Comparison of ENCODE assay signal across 25 cellular contexts in the genomic region with DNA sequence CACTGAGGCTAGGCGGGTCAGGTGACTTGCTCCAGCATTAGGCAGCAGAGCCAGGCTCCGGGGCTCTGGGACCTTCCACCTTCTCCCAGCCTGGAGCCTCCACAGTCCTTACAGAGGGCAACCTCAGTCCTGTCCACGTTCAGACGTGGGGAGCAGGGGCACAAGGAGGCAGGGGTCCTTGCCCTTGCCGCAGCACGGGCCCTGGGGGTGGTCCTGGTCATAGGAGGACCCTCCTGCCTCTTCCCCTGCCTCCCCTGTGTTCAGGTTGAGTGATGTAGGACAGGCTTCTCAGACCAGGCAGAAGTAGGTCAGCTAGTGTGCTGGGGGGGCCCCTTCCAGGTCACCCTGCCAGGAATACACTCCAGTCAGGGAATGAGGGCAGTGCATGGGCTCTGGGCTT. TPM values are rescaled to one million over a fixed set of nuclear protein-coding genes. Genes with fewer than 3 reads are reported as not detected.
DNase-seq lines count a peak whose midpoint lies in the region; ATAC-seq, FAIRE-seq and TF ChIP-seq lines count a peak whose summit lies in the region.
"Had no signal": no experiment of that assay in that cellular context is flagged by ENCODE, and none has a peak within 500 bp of the region (broad histone marks: within the 10 kb centered on the region; RNA-seq: fewer than 3 reads in every experiment).

No MANE protein-coding gene starts in this region.

- H4K5ac ChIP-seq in H1 (ENCODE audit: insufficient read length, low read depth, low read length) = no peak overlapping the region

- ATAC-seq in mucosa of descending colon = peak; percentile 6
- ATAC-seq in HG03469 (IDR thresholded peaks at IDR 0.05; ENCODE audit: unreplicated experiment) = no peak
- ATAC-seq: HepG2 had no signal

- intact Hi-C loops in mucosa of descending colon (cut with DNase I, micrococcal nuclease) = no loop called here

- H3K4me1 ChIP-seq in H1 (replicated peaks in 1 of 4; ENCODE audit: control insufficient read depth in 3 of 4, insufficient read depth in 4 of 4, low read length in 3 of 4) (peaks cover 0 to 23% (median 8%) of the 10 kb centered on the region in 4 experiments; a peak in 6 of 7 replicates), mucosa of descending colon (ENCODE audit: low read depth) (no peaks in the 10 kb centered on the region)

- TF ChIP-seq RAD21 in H1 (IDR thresholded peaks at IDR 0.05 in 1 of 2, conservative IDR thresholded peaks at IDR 0.05 in 1 of 2; ENCODE audit: low read depth in 2 of 2, low read length in 2 of 2) = no peak

- FAIRE-seq in H1 (lab: Jason Lieb, UNC) = no peak
- FAIRE-seq: G401.6, HepG2 had no signal

- no peaks in the 10 kb centered on the region for H3K36me3 ChIP-seq in H1 (ENCODE audit: control insufficient read depth in 2 of 4, insufficient read depth in 4 of 4, low read length in 3 of 4)
- H3K36me3 ChIP-seq in mucosa of descending colon (ENCODE audit: low read depth) = no peaks in the 10 kb centered on the region

- H2BK20ac ChIP-seq in H1 (ENCODE audit: low read length) = no peak overlapping the region

- no peaks in the 10 kb centered on the region for H3K9me3 ChIP-seq in H1 (ENCODE audit: insufficient read depth in 2 of 2, low read depth in 1 of 2, low read length in 1 of 2)
- H3K9me3 ChIP-seq in mucosa of descending colon = no peaks in the 10 kb centered on the region

- no peak overlapping the region for H2BK5ac ChIP-seq in H1 (ENCODE audit: low read depth, low read length)

- H2AFZ ChIP-seq in H1 (ENCODE audit: low read length) = no peak overlapping the region
- H2AFZ ChIP-seq: GM23248, PC-9 had no signal

- no peak overlapping the region for H3K4me3 ChIP-seq in H1 (ENCODE audit: extremely low read depth in 1 of 4, insufficient read depth in 2 of 4, low read depth in 3 of 4, low read length in 4 of 4)
- H3K4me3 ChIP-seq in mucosa of descending colon = no peak overlapping the region
- H3K4me3 ChIP-seq: GM23248, PC-9 had no signal

- no peak overlapping the region for H3K18ac ChIP-seq in H1 (ENCODE audit: extremely low read depth, low read length)

- no peaks in the 10 kb centered on the region for H3K79me1 ChIP-seq in H1 (ENCODE audit: low read depth, low read length)

- TF ChIP-seq POLR2A in H1 (IDR thresholded peaks at IDR 0.05; ENCODE audit: control extremely low read depth in 1 of 2, low read depth in 2 of 2, low read length in 2 of 2) = no peak

- TF ChIP-seq EP300 in H1 (IDR thresholded peaks at IDR 0.05; ENCODE audit: borderline replicate concordance in 1 of 2, low read depth in 2 of 2, low read length in 2 of 2) = no peak

- H3K9ac ChIP-seq in H1 (replicated peaks in 1 of 4; ENCODE audit: extremely low read depth in 1 of 4, low read depth in 3 of 4, low read length in 3 of 4) = no peak overlapping the region
- H3K9ac ChIP-seq: GM23248 had no signal

- H3K79me2 ChIP-seq in H1 (ENCODE audit: control insufficient read depth in 1 of 2, insufficient read depth in 2 of 2, low read length in 2 of 2) = no peaks in the 10 kb centered on the region

- TF ChIP-seq CTCF in RWPE1 (conservative IDR thresholded peaks at IDR 0.05; ENCODE audit: low read depth) (no peak), H1 (IDR thresholded peaks at IDR 0.05; ENCODE audit: control extremely low read depth in 1 of 3, insufficient read depth in 1 of 3, low read depth in 1 of 3, low read length in 3 of 3) (no peak), mucosa of descending colon (IDR thresholded peaks at IDR 0.05) (no peak)

- DNase-seq in RWPE1 (ENCODE audit: low spot score) (no peak), H1 (ENCODE audit: low read depth in 1 of 2, low spot score in 2 of 2) (no peak), mucosa of descending colon (peak in 1 of 3 donors; percentile 19), NCI-H2196 (lab: John Stamatoyannopoulos, UW; ENCODE audit: unreplicated experiment) (no peak), T-helper 1 cell (no peak)
- DNase-seq: CD4-positive, alpha-beta memory T cell; COR-L47; DMS53; GM23248; H9; HFFc6; Karpas-422; NCI-H1092 treated with DMSO at 0.1 percent for 48 hours; NCI-H1436 treated with DMSO at 0.1 percent for 48 hours; NCI-H187 treated with DMSO at 0.1 percent for 48 hours; NCI-H446; NCI-H524 treated with DMSO at 0.1 percent for 48 hours; NCI-H82; NK-92 treated with Interleukin-12 subunit alpha and Interleukin-12 subunit beta, amount 100 ng/mL, for 24 hours; PC-9; SHP77 had no signal

- no peak overlapping the region for H4K8ac ChIP-seq in H1 (ENCODE audit: extremely low read depth, insufficient read depth, low read length)

- CTCF ChIA-PET in RWPE1 (lab: Yijun Ruan, JAX) = interaction anchor here (0.7 to 1.2 kb wide), 2 partner anchors 34 to 36 kb away, joined by 3 to 4 read pairs; no protein-coding TSS in a partner anchor
- CTCF ChIA-PET in H1 (lab: Charles Lee; ENCODE audit: partially characterized antibody) = interaction anchor here (1.3 kb wide), 2 partner anchors 42 kb away, joined by 5 read pairs; no protein-coding TSS in a partner anchor

- H3K27ac ChIP-seq in RWPE1 (peak overlapping the region; percentile 90), H1 (ENCODE audit: low read depth, low read length) (no peak overlapping the region), temporal lobe (ENCODE audit: low read depth, low read length) (peak overlapping the region; percentile 38)
- H3K27ac ChIP-seq: GM23248, PC-9 had no signal

- H4K20me1 ChIP-seq in H1 (replicated peaks in 1 of 2; ENCODE audit: control insufficient read depth in 1 of 2, insufficient read depth in 2 of 2, low read length in 2 of 2) = no peaks in the 10 kb centered on the region

- no peak overlapping the region for H3K4me2 ChIP-seq in H1 (ENCODE audit: insufficient read depth in 1 of 2, low read depth in 2 of 2, low read length in 2 of 2)
- H3K4me2 ChIP-seq: PC-9 had no signal

- no peak overlapping the region for H2BK120ac ChIP-seq in H1 (replicated peaks; ENCODE audit: low read depth, low read length)

- POLR2A ChIA-PET in RWPE1 (lab: Yijun Ruan, JAX; ENCODE audit: low non-redundant PET) = interaction anchor here (0.6 kb wide), 1 partner anchor 102 kb away, joined by 3 read pairs; no protein-coding TSS in a partner anchor
- POLR2A ChIA-PET in H1 (lab: Charles Lee; ENCODE audit: partially characterized antibody) = no interaction called here

- H3K27me3 ChIP-seq in H1 (replicated peaks in 1 of 4; ENCODE audit: control insufficient read depth in 3 of 4, extremely low read depth in 1 of 4, insufficient read depth in 3 of 4, low read length in 3 of 4) = peaks cover 0 to 7% (median 5%) of the 10 kb centered on the region in 4 experiments; a peak in 4 of 7 replicates

- no peak overlapping the region for H3K14ac ChIP-seq in H1 (ENCODE audit: insufficient read length)

- H3K23ac ChIP-seq in H1 (ENCODE audit: insufficient read length) = no peak overlapping the region

- peaks cover 2% of the 10 kb centered on the region; the same call in 1 of the 2 replicates for H3K23me2 ChIP-seq in H1 (ENCODE audit: low read depth, low read length)

- no peak overlapping the region for H3K4ac ChIP-seq in H1 (replicated peaks; ENCODE audit: insufficient read length, low read depth, low read length)

- no peak overlapping the region for H3K56ac ChIP-seq in H1 (replicated peaks; ENCODE audit: insufficient read length, low read depth, low read length)

- H2BK12ac ChIP-seq in H1 (ENCODE audit: low read depth, low read length) = no peak overlapping the region

- 85% methylated on average over 6 of the region's 6 CpGs; no CpG with 5 or more reads in 1 of the 2 experiments for WGBS in H1 (ENCODE audit: extremely low coverage in 1 of 2, insufficient coverage in 1 of 2, insufficient read length in 1 of 2, insufficient replicate concordance in 2 of 2, low coverage in 1 of 2, low lambda C conversion rate in 2 of 2, missing lambda C conversion rate in 1 of 2), 2 experiments

- H4K91ac ChIP-seq in H1 (replicated peaks; ENCODE audit: insufficient read length, low read length) = no peak overlapping the region

- H2BK15ac ChIP-seq in H1 (ENCODE audit: low read length) = no peak overlapping the region

- H2AK5ac ChIP-seq in H1 (ENCODE audit: low read depth, low read length) = 0 out of 2 replicates have a peak overlapping the region, but pooled peaks have one; percentile 24

TF ChIP-seq in H1, 55 proteins besides CTCF, POLR2A, EP300 and RAD21 (continues in another document):
- TF ChIP-seq FOSL1 (IDR thresholded peaks at IDR 0.05; ENCODE audit: insufficient read depth, low read depth, low read length) (no peak), PHF8 (conservative IDR thresholded peaks at IDR 0.05; ENCODE audit: low read depth, low read length) (no peak), JUND (IDR thresholded peaks at IDR 0.05; ENCODE audit: low read length) (no peak), TAF1 (IDR thresholded peaks at IDR 0.05; ENCODE audit: low read depth, low read length) (no peak), YY1 (IDR thresholded peaks at IDR 0.05; ENCODE audit: low read depth, low read length) (no peak), RNF2 (IDR thresholded peaks at IDR 0.05; ENCODE audit: borderline replicate concordance, low read depth, low read length, missing control alignments, poor library complexity, severe bottlenecking) (no peak), POU5F1 (IDR thresholded peaks at IDR 0.05; ENCODE audit: low read depth, low read length) (no peak), CEBPB (IDR thresholded peaks at IDR 0.05; ENCODE audit: low read depth, low read length) (no peak), SRF (IDR thresholded peaks at IDR 0.05; ENCODE audit: low read depth, low read length) (no peak), GTF2F1 (IDR thresholded peaks at IDR 0.05; ENCODE audit: borderline replicate concordance, low read depth, low read length) (no peak), JUN (IDR thresholded peaks at IDR 0.05; ENCODE audit: low read depth, low read length) (no peak), ZNF274 (IDR thresholded peaks at IDR 0.05; ENCODE audit: borderline replicate concordance, extremely low read depth, low read length) (no peak)
- TF ChIP-seq, protein P1, sequence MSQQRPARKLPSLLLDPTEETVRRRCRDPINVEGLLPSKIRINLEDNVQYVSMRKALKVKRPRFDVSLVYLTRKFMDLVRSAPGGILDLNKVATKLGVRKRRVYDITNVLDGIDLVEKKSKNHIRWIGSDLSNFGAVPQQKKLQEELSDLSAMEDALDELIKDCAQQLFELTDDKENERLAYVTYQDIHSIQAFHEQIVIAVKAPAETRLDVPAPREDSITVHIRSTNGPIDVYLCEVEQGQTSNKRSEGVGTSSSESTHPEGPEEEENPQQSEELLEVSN (IDR thresholded peaks at IDR 0.05) = no peak

RNA-seq across cellular contexts. Expression of a gene that starts 5.4 kb away (rescaled TPM):
- 13.3 and 14.6 TPM in 2 replicates for total RNA-seq in H1 (2021; fragmentation: NEBNext Ultra II Directional; extraction: Animal tissue kit (Norgen Biotek cat#: 25700))
- 10.6 and 14.5 TPM in 2 replicates for polyA plus RNA-seq in H1 (2011; rRNA removed)
- 11.0 TPM for polyA plus RNA-seq in H1 (2011; cell fraction: cytosol; rRNA removed)
- polyA plus RNA-seq in H1 (2011; cell fraction: nucleus; rRNA removed) = 54.4 TPM
- 10.6 to 16.4 TPM (median 15.6 TPM) in 4 replicates for polyA plus RNA-seq in H1 (2012, experiment 1 of 2)
- 9.9 TPM for polyA plus RNA-seq in H1 (2012, experiment 2 of 2)
- polyA plus RNA-seq in H1 (2013, experiment 1 of 2) = 12.9 TPM
- 10.7 TPM for polyA plus RNA-seq in H1 (2013, experiment 2 of 2)
- 13.4 and 18.2 TPM in 2 replicates for polyA minus RNA-seq in H1 (2011; rRNA and poly(A)+ RNA removed)
- 8.7 TPM for polyA minus RNA-seq in H1 (2011; cell fraction: cytosol; rRNA and poly(A)+ RNA removed)
- polyA minus RNA-seq in H1 (2011; cell fraction: nucleus; rRNA and poly(A)+ RNA removed) = 21.4 TPM
- total RNA-seq in mucosa of descending colon (10 to 100 TPM in 1 of 3 donors, 1 to 10 TPM in 1, under 1 TPM in 1; 0.94 to 14.0 (median 1.5) TPM), temporal lobe (45.7 TPM)
